ENCODE assay signal across 9 cellular contexts in the genomic region with DNA sequence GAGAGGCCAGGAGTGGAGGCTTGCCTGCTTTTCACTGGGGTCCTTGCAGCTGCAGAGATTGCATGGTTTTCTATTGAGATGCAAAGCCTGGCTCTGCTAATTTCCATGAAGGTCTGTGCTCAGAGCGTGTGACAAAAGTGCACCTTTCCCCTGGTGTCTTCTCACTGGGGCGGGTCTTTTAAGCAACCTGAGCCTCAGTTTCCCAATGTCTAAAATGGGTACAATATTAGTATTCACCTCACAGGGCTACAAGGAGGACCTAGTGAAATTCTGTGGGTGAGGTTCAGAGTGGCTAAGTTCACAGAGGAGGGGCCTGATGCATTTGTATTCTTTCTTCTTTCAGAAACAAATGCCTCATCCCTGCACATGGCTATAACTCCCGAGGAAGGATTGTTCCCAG.
"Had no signal": no experiment of that assay in that cellular context is flagged by ENCODE, and none has a peak within 500 bp of the region (broad histone marks: within the 10 kb centered on the region; RNA-seq: fewer than 3 reads in every experiment).

No MANE protein-coding gene starts in this region.

- DNase-seq: GM23248, GOT3, H9, HCEC 1CT, IMR-90, KG1 had no signal

- H3K9me3 Mint-ChIP-seq: H9 had no signal

- H3K9ac ChIP-seq: GM23248 had no signal

- H3K4me3 ChIP-seq: GM23248, K562 had no signal

- H3K4me3 Mint-ChIP-seq: H9 had no signal

- FAIRE-seq: H54, K562 had no signal

- ATAC-seq: K562 had no signal

- H2AFZ ChIP-seq: GM23248 had no signal

- H3K27ac ChIP-seq: GM23248, HL-60 had no signal
